In the genomic region with DNA sequence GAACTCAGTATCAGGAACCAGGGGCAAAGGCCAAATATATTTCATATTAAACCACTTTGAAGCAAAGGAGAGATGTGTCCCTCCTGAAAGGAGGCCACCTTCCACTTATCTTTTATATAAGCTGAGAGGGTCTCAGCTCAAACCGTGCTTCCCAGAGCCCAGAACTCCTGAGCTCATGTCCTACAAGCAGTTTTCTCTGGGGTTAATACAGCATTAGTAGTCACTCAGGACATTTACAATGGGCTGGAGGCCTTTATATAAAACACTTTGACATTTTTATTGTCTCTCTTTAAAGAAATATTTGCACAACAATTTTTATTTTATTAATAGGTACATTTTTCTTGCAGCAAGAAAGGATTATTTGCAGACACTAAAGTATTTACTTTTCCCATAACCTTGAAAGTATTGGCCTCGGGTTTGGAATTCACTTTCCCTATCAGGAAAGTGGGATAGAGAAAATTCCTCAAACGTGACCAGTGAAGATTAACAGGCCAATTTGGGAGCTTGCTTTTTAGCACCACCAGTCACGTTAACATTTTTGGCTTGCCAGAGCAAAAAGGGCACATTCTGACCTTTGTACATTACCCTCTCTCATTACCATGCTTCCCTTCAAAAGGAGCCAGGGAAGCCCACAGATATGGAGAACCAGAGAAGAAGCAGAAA, we compare ENCODE assay signal across 1 cellular context.
TF ChIP-seq lines count a peak whose summit lies in the region.

No MANE protein-coding gene starts in this region.

TF ChIP-seq in GM23338, 12 proteins besides CTCF, POLR2A, EP300 and RAD21 (continued from another document):
- TF ChIP-seq ZNF331 (CRISPR knock-in tag; IDR thresholded peaks at IDR 0.05; ENCODE audit: low read depth) (no peak), EZH2 (IDR thresholded peaks at IDR 0.05; ENCODE audit: low read depth, unreplicated experiment) (no peak), NANOG (IDR thresholded peaks at IDR 0.05; ENCODE audit: borderline replicate concordance) (no peak), STAT1 (IDR thresholded peaks at IDR 0.05; ENCODE audit: unreplicated experiment) (no peak)
- TF ChIP-seq, protein P1, sequence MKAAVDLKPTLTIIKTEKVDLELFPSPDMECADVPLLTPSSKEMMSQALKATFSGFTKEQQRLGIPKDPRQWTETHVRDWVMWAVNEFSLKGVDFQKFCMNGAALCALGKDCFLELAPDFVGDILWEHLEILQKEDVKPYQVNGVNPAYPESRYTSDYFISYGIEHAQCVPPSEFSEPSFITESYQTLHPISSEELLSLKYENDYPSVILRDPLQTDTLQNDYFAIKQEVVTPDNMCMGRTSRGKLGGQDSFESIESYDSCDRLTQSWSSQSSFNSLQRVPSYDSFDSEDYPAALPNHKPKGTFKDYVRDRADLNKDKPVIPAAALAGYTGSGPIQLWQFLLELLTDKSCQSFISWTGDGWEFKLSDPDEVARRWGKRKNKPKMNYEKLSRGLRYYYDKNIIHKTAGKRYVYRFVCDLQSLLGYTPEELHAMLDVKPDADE (IDR thresholded peaks at IDR 0.05), result no peak
TF ChIP-seq in GM23338: peak in this region for 0.
